ENCODE assay signal across 8 cellular contexts in genomic region chr6:160990847-160991410, GRCh38. TPM values are rescaled to one million over a fixed set of nuclear protein-coding genes. Genes with fewer than 3 reads are reported as not detected.
A peak's percentile ranks its signal among the peaks of the same experiment; 100 is the strongest.
DNase-seq lines count a peak whose midpoint lies in the region; ATAC-seq and TF ChIP-seq lines count a peak whose summit lies in the region.

No MANE protein-coding gene starts in this region.

- CTCF ChIA-PET in activated naive CD4-positive, alpha-beta T cell treated with anti-CD3 and anti-CD28 coated beads, Interleukin-2, amount 10 ng/mL, durations not matched to agents 7 days and 5 days (lab: Charles Lee): interaction anchor here (0.9 to 2.1 kb wide), 2 partner anchors 61 to 380 kb away, joined by 3 to 5 read pairs; no protein-coding TSS in a partner anchor

- ATAC-seq in activated naive CD4-positive, alpha-beta T cell treated with anti-CD3 and anti-CD28 coated beads, Interleukin-2, amount 50 U/mL, for 72 hours: no peak
- ATAC-seq in body of pancreas: peak; percentile 1
- ATAC-seq in lung (ENCODE audit: insufficient read depth, low FRiP score): no peak

- H3K4me3 Mint-ChIP-seq in activated naive CD4-positive, alpha-beta T cell treated with anti-CD3 and anti-CD28 coated beads, Interleukin-2, amount 10 ng/mL, durations not matched to agents 7 days and 5 days: peak overlapping the region; percentile 96

- H3K27ac ChIP-seq in body of pancreas (peak overlapping the region; percentile 79 to 97 (median 90)), lung (ENCODE audit: low read depth in 1 of 2, low read length in 1 of 2) (peak overlapping the region; percentile 87 to 92), transverse colon (peak overlapping the region; percentile 91 to 97 (median 94))

- in situ Hi-C loops in transverse colon (cut with MboI; ENCODE audit: low pct_ligation_motif_present in 1 of 4, low pct_unique_long_range_greater_than_20kb in 1 of 4, low sequenced_read_pairs in 3 of 4): no loop called here

- TF ChIP-seq EP300 in transverse colon (IDR thresholded peaks at IDR 0.05; ENCODE audit: low read depth): no peak

- TF ChIP-seq POLR2A in body of pancreas (IDR thresholded peaks at IDR 0.05) (no peak), transverse colon (IDR thresholded peaks at IDR 0.05) (no peak)

- peaks cover 6% of the 10 kb centered on the region for H3K36me3 Mint-ChIP-seq in activated naive CD4-positive, alpha-beta T cell treated with anti-CD3 and anti-CD28 coated beads, Interleukin-2, amount 10 ng/mL, durations not matched to agents 7 days and 5 days
- H3K36me3 Mint-ChIP-seq in activated naive CD4-positive, alpha-beta T cell treated with anti-CD3 and anti-CD28 coated beads, Interleukin-2, amount 50 U/mL, for 72 hours: peaks cover 13 to 14% of the 10 kb centered on the region in 2 donors

- no peak for DNase-seq in activated naive CD4-positive, alpha-beta T cell treated with anti-CD3 and anti-CD28 coated beads, Interleukin-2, amount 10 ng/mL, durations not matched to agents 7 days and 5 days
- DNase-seq in activated naive CD4-positive, alpha-beta T cell treated with anti-CD3 and anti-CD28 coated beads, Interleukin-2, amount 50 U/mL, for 72 hours (ENCODE audit: low spot score in 2 of 2): no peak
- no peak for DNase-seq in body of pancreas
- DNase-seq in lung (ENCODE audit: low spot score): no peak
- DNase-seq in transverse colon: no peak
- DNase-seq in DMS153 (lab: John Stamatoyannopoulos, UW): no peak
- no peak for DNase-seq in epidermal melanocyte (ENCODE audit: insufficient read length, low spot score)
- DNase-seq in SW480 (ENCODE audit: low spot score): no peak

- no peak for TF ChIP-seq CTCF in body of pancreas (IDR thresholded peaks at IDR 0.05)
- TF ChIP-seq CTCF in lung (IDR thresholded peaks at IDR 0.05; ENCODE audit: control extremely low read depth, extremely low read depth): no peak
- TF ChIP-seq CTCF in transverse colon (IDR thresholded peaks at IDR 0.05): no peak

- peaks cover 6% of the 10 kb centered on the region for H3K9me3 Mint-ChIP-seq in activated naive CD4-positive, alpha-beta T cell treated with anti-CD3 and anti-CD28 coated beads, Interleukin-2, amount 10 ng/mL, durations not matched to agents 7 days and 5 days
- no peaks in the 10 kb centered on the region for H3K9me3 Mint-ChIP-seq in activated naive CD4-positive, alpha-beta T cell treated with anti-CD3 and anti-CD28 coated beads, Interleukin-2, amount 50 U/mL, for 72 hours

- H3K4me1 Mint-ChIP-seq in activated naive CD4-positive, alpha-beta T cell treated with anti-CD3 and anti-CD28 coated beads, Interleukin-2, amount 10 ng/mL, durations not matched to agents 7 days and 5 days: peaks cover 20% of the 10 kb centered on the region

- no peaks in the 10 kb centered on the region for H3K36me3 ChIP-seq in body of pancreas (replicated peaks in 1 of 2; ENCODE audit: insufficient read depth in 1 of 2, low read depth in 2 of 2)
- no peaks in the 10 kb centered on the region for H3K36me3 ChIP-seq in lung (ENCODE audit: control insufficient read depth in 2 of 2, insufficient read depth in 2 of 2, low read length in 2 of 2)
- H3K36me3 ChIP-seq in transverse colon: no peaks in the 10 kb centered on the region

- peaks cover 33% of the 10 kb centered on the region for H3K27me3 Mint-ChIP-seq in activated naive CD4-positive, alpha-beta T cell treated with anti-CD3 and anti-CD28 coated beads, Interleukin-2, amount 10 ng/mL, durations not matched to agents 7 days and 5 days

- WGBS in body of pancreas, 2 donors: 1% methylated on average over 15 to 16 of the region's 16 CpGs
- WGBS in lung, 2 donors: 2 to 3% methylated on average over 16 of the region's 16 CpGs
- 1 to 3% methylated on average over 7 to 16 of the region's 16 CpGs for WGBS in transverse colon (ENCODE audit: low coverage in 1 of 2), 2 donors

- H3K27ac Mint-ChIP-seq in activated naive CD4-positive, alpha-beta T cell treated with anti-CD3 and anti-CD28 coated beads, Interleukin-2, amount 10 ng/mL, durations not matched to agents 7 days and 5 days: peak overlapping the region; percentile 71
- H3K27ac Mint-ChIP-seq in activated naive CD4-positive, alpha-beta T cell treated with anti-CD3 and anti-CD28 coated beads, Interleukin-2, amount 50 U/mL, for 72 hours: peak overlapping the region in 1 of 2 donors; percentile 95

- peak overlapping the region; percentile 95 to 99 for H3K4me3 ChIP-seq in body of pancreas
- H3K4me3 ChIP-seq in lung: peak overlapping the region; percentile 75
- peak overlapping the region; percentile 86 to 98 (median 92) for H3K4me3 ChIP-seq in transverse colon

- H3K9me3 ChIP-seq in body of pancreas (no peaks in the 10 kb centered on the region), lung (ENCODE audit: control insufficient read depth in 2 of 2, insufficient read depth in 1 of 2, low read length in 1 of 2) (peaks cover 0 to 2% of the 10 kb centered on the region in 2 donors), transverse colon (no peaks in the 10 kb centered on the region)

- H3K4me1 ChIP-seq in body of pancreas: peaks cover 16% of the 10 kb centered on the region
- peaks cover 4% of the 10 kb centered on the region in 2 donors for H3K4me1 ChIP-seq in lung (ENCODE audit: control insufficient read depth in 2 of 2, insufficient read depth in 2 of 2, low read length in 2 of 2)
- peaks cover 7 to 22% (median 9%) of the 10 kb centered on the region in 4 donors for H3K4me1 ChIP-seq in transverse colon

- intact Hi-C loops in body of pancreas (cut with DNase I): no loop called here
- intact Hi-C loops in transverse colon (cut with DNase I; ENCODE audit: low total_unique reads): no loop called here

- H3K27me3 ChIP-seq in body of pancreas (no peaks in the 10 kb centered on the region), lung (ENCODE audit: control insufficient read depth, insufficient read depth) (no peaks in the 10 kb centered on the region), transverse colon (no peaks in the 10 kb centered on the region)

RNA-seq across cellular contexts. Expression of gene MAP3K4, which starts 0.6 kb away (rescaled TPM):
- total RNA-seq in activated naive CD4-positive, alpha-beta T cell treated with anti-CD3 and anti-CD28 coated beads, Interleukin-2, amount 50 U/mL, for 72 hours: 10 to 100 TPM; 31.0 to 42.8 TPM
- total RNA-seq in body of pancreas (10 to 100 TPM; 20.1 to 31.4 TPM), lung (10 to 100 TPM; 48.9 to 56.8 TPM), transverse colon (10 to 100 TPM; 17.2 to 35.2 (median 23.7) TPM)
- polyA plus RNA-seq in lung: 10 to 100 TPM in 1 of 2 donors, 1 to 10 TPM in 1; 8.6 to 10.9 TPM
